ENCODE assay signal across 8 cellular contexts in genomic region chr19:56403261-56403660, GRCh38. TPM values are rescaled to one million over a fixed set of nuclear protein-coding genes. Genes with fewer than 3 reads are reported as not detected.
DNase-seq lines count a peak whose midpoint lies in the region; ATAC-seq, FAIRE-seq and TF ChIP-seq lines count a peak whose summit lies in the region.

No MANE protein-coding gene starts in this region.

- H3F3A ChIP-seq in DOHH2 (ENCODE audit: control insufficient read depth, insufficient read depth), result no peaks in the 10 kb centered on the region

- intact Hi-C loops in K562 (cut with micrococcal nuclease) (no loop called here), aorta (cut with DNase I) (loop anchor here in 1 of 2 donors (5.0 to 10.0 kb wide), 2 partner anchors 74 to 162 kb away; partner anchors contain the start of genes ZNF470 and ZNF667)

- peaks cover 13% of the 10 kb centered on the region for H3K4me1 ChIP-seq in DOHH2 (ENCODE audit: control insufficient read depth, low read length)
- H3K4me1 ChIP-seq in HUES48 (ENCODE audit: control insufficient read depth, insufficient read depth, low read length), result no peaks in the 10 kb centered on the region; the same call in 1 of the 2 replicates
- peaks cover 10 to 12% of the 10 kb centered on the region in 2 experiments; a peak in 4 of 5 replicates for H3K4me1 ChIP-seq in K562 (replicated peaks in 1 of 2; ENCODE audit: control insufficient read depth in 2 of 2, insufficient read depth in 2 of 2, low read length in 2 of 2)
- H3K4me1 ChIP-seq in mesodermal cell (ENCODE audit: control insufficient read depth, insufficient read depth, low read length, poor library complexity, severe bottlenecking), result no peaks in the 10 kb centered on the region
- no peaks in the 10 kb centered on the region for H3K4me1 ChIP-seq in aorta (ENCODE audit: control insufficient read depth in 1 of 2, insufficient read depth in 2 of 2, low read length in 2 of 2)

- H3K4me2 ChIP-seq in DOHH2 (ENCODE audit: low read length) (peak overlapping the region; percentile 88), K562 (ENCODE audit: insufficient read depth, low read length) (peak overlapping the region; percentile 100)

- no peak for TF ChIP-seq POLR2A in K562 (conservative IDR thresholded peaks at IDR 0.05)

- no peaks in the 10 kb centered on the region for H3K9me2 ChIP-seq in DOHH2 (replicated peaks; ENCODE audit: control insufficient read depth, low read length)

- no peak for DNase-seq in K562 (ENCODE audit: extremely low read depth in 1 of 4, low spot score in 3 of 4)
- DNase-seq in aorta, result no peak
- DNase-seq in cerebellum (ENCODE audit: low spot score), result no peak
- no peak for DNase-seq in dedifferentiated amniotic fluid mesenchymal stem cell (ENCODE audit: extremely low spot score)

- TF ChIP-seq EP300 in K562 (IDR thresholded peaks at IDR 0.05; ENCODE audit: low read length), result no peak

- 61% methylated on average over 9 of the region's 9 CpGs for WGBS in K562 (ENCODE audit: insufficient coverage, low coverage, missing lambda C conversion rate)
- 85 to 86% methylated on average over 6 of the region's 9 CpGs for whole genome bisulfite sequencing in mesodermal cell (ENCODE audit: insufficient coverage in 2 of 2), 2 experiments
- WGBS in aorta, 2 donors, result 8 to 10% methylated on average over 9 of the region's 9 CpGs

- H3K9me1 ChIP-seq in K562 (ENCODE audit: control insufficient read depth, insufficient read depth, low read length), result no peaks in the 10 kb centered on the region

- no peak for TF ChIP-seq CTCF in DOHH2 (IDR thresholded peaks at IDR 0.05; ENCODE audit: low read depth, low read length, poor library complexity, severe bottlenecking)
- no peak for TF ChIP-seq CTCF in K562 (IDR thresholded peaks at IDR 0.05 in 2 of 3, conservative IDR thresholded peaks at IDR 0.05 in 1 of 3; ENCODE audit: insufficient read depth in 2 of 3, low read depth in 1 of 3, low read length in 3 of 3)

- TF ChIP-seq RAD21 in K562 (CRISPR knock-in tag; conservative IDR thresholded peaks at IDR 0.05 in 1 of 2, IDR thresholded peaks at IDR 0.05 in 1 of 2), result no peak

- BruUV-seq in K562 (replicated peaks; lab: Mats Ljungman, UMichigan), result no TSS peak

- H4K20me1 ChIP-seq in DOHH2 (ENCODE audit: control insufficient read depth, insufficient read depth, low read depth, low read length) (no peaks in the 10 kb centered on the region), K562 (replicated peaks; ENCODE audit: control insufficient read depth, insufficient read depth, low read length) (no peaks in the 10 kb centered on the region)

- FAIRE-seq in K562 (lab: Jason Lieb, UNC), result no peak

- H3K9ac ChIP-seq in HUES48 (ENCODE audit: low read depth, low read length), result no peak overlapping the region
- H3K9ac ChIP-seq in K562 (ENCODE audit: insufficient read depth in 1 of 2, low read depth in 2 of 2, low read length in 2 of 2), result no peak overlapping the region

- ATAC-seq in K562 (no peak), aorta (ENCODE audit: low FRiP score) (no peak), GM19463 (IDR thresholded peaks at IDR 0.05; ENCODE audit: unreplicated experiment) (no peak)

- peak overlapping the region; percentile 97 for H2AFZ ChIP-seq in K562 (ENCODE audit: low read depth, low read length)

- POLR2A ChIA-PET in K562 (lab: Yijun Ruan, JAX), result interaction anchor here (0.7 kb wide), 1 partner anchor 9 kb away, joined by 4 read pairs; no protein-coding TSS in a partner anchor

- in situ Hi-C loops in K562 (cut with MboI), result no loop called here

- no peaks in the 10 kb centered on the region for H3K79me2 ChIP-seq in DOHH2 (ENCODE audit: control insufficient read depth, low read length)
- H3K79me2 ChIP-seq in K562 (ENCODE audit: control insufficient read depth, insufficient read depth, low read length), result peaks cover 11% of the 10 kb centered on the region

- H3K9me3 ChIP-seq in DOHH2 (ENCODE audit: control insufficient read depth, insufficient read depth, low read length), result peaks cover 67% of the 10 kb centered on the region
- peaks cover 39% of the 10 kb centered on the region for H3K9me3 ChIP-seq in HUES48 (ENCODE audit: control insufficient read depth, insufficient read depth, low read length)
- H3K9me3 ChIP-seq in K562 (replicated peaks; ENCODE audit: control insufficient read depth, insufficient read depth, low read depth, low read length), result peaks cover 9% of the 10 kb centered on the region
- H3K9me3 ChIP-seq in mesodermal cell (ENCODE audit: control insufficient read depth, low read length), result peaks cover 49% of the 10 kb centered on the region
- H3K9me3 ChIP-seq in aorta (ENCODE audit: control insufficient read depth, low read length), result peaks cover 5% of the 10 kb centered on the region

- H3K4me3 ChIP-seq in DOHH2 (ENCODE audit: low read length) (peak overlapping the region; percentile 85), HUES48 (ENCODE audit: low read depth, low read length) (peak overlapping the region; percentile 92), K562 (peak overlapping the region; percentile 66), mesodermal cell (ENCODE audit: extremely low read depth, insufficient read depth, low read length, poor library complexity, severe bottlenecking) (peak overlapping the region; percentile 68), aorta (ENCODE audit: low read length in 2 of 2) (peak overlapping the region; percentile 50 to 69)

- H3K27me3 ChIP-seq in DOHH2 (ENCODE audit: control insufficient read depth, low read length), result no peaks in the 10 kb centered on the region
- H3K27me3 ChIP-seq in HUES48 (ENCODE audit: control insufficient read depth, insufficient read depth, low read length), result no peaks in the 10 kb centered on the region
- no peaks in the 10 kb centered on the region for H3K27me3 ChIP-seq in K562 (ENCODE audit: control insufficient read depth in 2 of 2, insufficient read depth in 2 of 2, low read length in 2 of 2)
- no peaks in the 10 kb centered on the region for H3K27me3 ChIP-seq in aorta (ENCODE audit: control insufficient read depth in 1 of 2, insufficient read depth in 2 of 2, low read length in 1 of 2)

- no peak overlapping the region for H3K27ac ChIP-seq in DOHH2 (ENCODE audit: low read depth, low read length)
- no peak overlapping the region for H3K27ac ChIP-seq in HUES48 (ENCODE audit: low read depth, low read length)
- no peak overlapping the region for H3K27ac ChIP-seq in K562 (ENCODE audit: extremely low read depth, low read depth, low read length)
- no peak overlapping the region for H3K27ac ChIP-seq in mesodermal cell (ENCODE audit: low read depth, low read length, severe bottlenecking)
- peak overlapping the region in 1 of 2 donors; percentile 38 for H3K27ac ChIP-seq in aorta (ENCODE audit: low read depth in 1 of 2, low read length in 2 of 2)

- CTCF ChIA-PET in K562 (lab: Yijun Ruan, JAX; ENCODE audit: low intra/inter-chr PET ratio), result no interaction called here

- H3K36me3 ChIP-seq in DOHH2 (ENCODE audit: control insufficient read depth, low read length), result peaks cover 5% of the 10 kb centered on the region
- peaks cover 16% of the 10 kb centered on the region for H3K36me3 ChIP-seq in HUES48 (ENCODE audit: control insufficient read depth, insufficient read depth, low read length)
- peaks cover 12% of the 10 kb centered on the region; the same call in 1 of the 3 replicates for H3K36me3 ChIP-seq in K562 (ENCODE audit: control insufficient read depth, insufficient read depth, low read length)
- peaks cover 25% of the 10 kb centered on the region for H3K36me3 ChIP-seq in mesodermal cell (ENCODE audit: control insufficient read depth, insufficient read depth, low read length)
- peaks cover 0 to 7% of the 10 kb centered on the region in 2 donors for H3K36me3 ChIP-seq in aorta (ENCODE audit: control insufficient read depth in 1 of 2, insufficient read depth in 2 of 2, low read length in 1 of 2)

RNA-seq across cellular contexts. Expression of gene ZNF583, which starts 0.9 kb away (rescaled TPM):
- total RNA-seq in K562 (2011; cell fraction: chromatin; rRNA removed; ENCODE audit: low replicate concordance), result 11.5 and 17.9 TPM in 2 replicates
- total RNA-seq in K562 (2011; cell fraction: nucleolus; rRNA removed), result 8.7 and 8.9 TPM in 2 replicates
- 10.6 and 13.4 TPM in 2 replicates for total RNA-seq in K562 (2011; cell fraction: nucleoplasm; rRNA removed)
- total RNA-seq in K562 (2014; rRNA removed) (2.2 and 2.5 TPM in 2 replicates), K562 (2014; rRNA removed; fragmentation: Illumina TruSeq; extraction: Trizol) (6.7 and 7.1 TPM in 2 replicates), K562 (2015; rRNA removed; fragmentation: Illumina TruSeq; extraction: Trizol) (4.7 and 5.1 TPM in 2 replicates), K562 (2021) (2.8 and 3.0 TPM in 2 replicates), aorta (1 to 10 TPM; 6.2 to 9.4 TPM), cerebellum (34.0 TPM)
- polyA plus RNA-seq in K562 (2011; rRNA removed) (1.5 and 3.0 TPM in 2 replicates), K562 (2014; fragmentation: Illumina TruSeq; extraction: Trizol) (3.4 and 3.7 TPM in 2 replicates), K562 (2014; fragmentation: Nextera tagmentation; extraction: Ambion mirVana) (1 to 10 TPM in 1 of 2 experiments, under 1 TPM in 1; 0.92 to 1.9 TPM), K562 (2014; rRNA removed) (2.2 and 3.2 TPM in 2 replicates), aorta (1 to 10 TPM; 3.1 TPM)
- polyA plus RNA-seq in K562 (2011; cell fraction: cytosol; rRNA removed), result 0.33 and 0.55 TPM in 2 replicates
- polyA plus RNA-seq in K562 (2011; cell fraction: nucleus; rRNA removed), result 1.8 and 2.9 TPM in 2 replicates
- 2.0 and 2.1 TPM in 2 replicates for polyA plus RNA-seq in K562 (2012)
- 5.5 and 6.6 TPM in 2 replicates for polyA minus RNA-seq in K562 (2011; rRNA and poly(A)+ RNA removed)
- polyA minus RNA-seq in K562 (2011; cell fraction: cytosol; rRNA and poly(A)+ RNA removed), result 0.67 and 2.5 TPM in 2 replicates
- 6.6 and 10.8 TPM in 2 replicates for polyA minus RNA-seq in K562 (2011; cell fraction: nucleus; rRNA and poly(A)+ RNA removed)
- polyA plus RNA-seq in mesodermal cell (2013, experiment 1 of 2), result 2.8 TPM
- polyA plus RNA-seq in mesodermal cell (2013, experiment 2 of 2), result 3.3 TPM

RNA-seq across cellular contexts. Expression of gene ZNF582, which starts 9.9 kb away (rescaled TPM):
- 3.2 and 5.2 TPM in 2 replicates for total RNA-seq in K562 (2011; cell fraction: chromatin; rRNA removed; ENCODE audit: low replicate concordance)
- 2.1 and 2.2 TPM in 2 replicates for total RNA-seq in K562 (2011; cell fraction: nucleolus; rRNA removed)
- 1.0 and 2.5 TPM in 2 replicates for total RNA-seq in K562 (2011; cell fraction: nucleoplasm; rRNA removed)
- total RNA-seq in K562 (2014; rRNA removed), result 1.4 and 3.8 TPM in 2 replicates
- 1.9 TPM in 2 replicates for total RNA-seq in K562 (2014; rRNA removed; fragmentation: Illumina TruSeq; extraction: Trizol)
- total RNA-seq in K562 (2015; rRNA removed; fragmentation: Illumina TruSeq; extraction: Trizol), result 1.7 and 1.8 TPM in 2 replicates
- 1.3 and 2.1 TPM in 2 replicates for total RNA-seq in K562 (2021)
- 2.6 and 3.3 TPM in 2 replicates for polyA plus RNA-seq in K562 (2011; rRNA removed)
- 1.1 and 1.5 TPM in 2 replicates for polyA plus RNA-seq in K562 (2011; cell fraction: cytosol; rRNA removed)
- 1.7 and 2.8 TPM in 2 replicates for polyA plus RNA-seq in K562 (2011; cell fraction: nucleus; rRNA removed)
- polyA plus RNA-seq in K562 (2012), result 1.5 and 2.1 TPM in 2 replicates
- polyA plus RNA-seq in K562 (2014; fragmentation: Illumina TruSeq; extraction: Trizol), result 1.6 TPM in 2 replicates
- under 1 TPM; 0.72 to 0.91 TPM for polyA plus RNA-seq in K562 (2014; fragmentation: Nextera tagmentation; extraction: Ambion mirVana)
- polyA plus RNA-seq in K562 (2014; rRNA removed), result 1.3 and 1.6 TPM in 2 replicates
- polyA minus RNA-seq in K562 (2011; rRNA and poly(A)+ RNA removed), result 2.6 and 3.8 TPM in 2 replicates
- polyA minus RNA-seq in K562 (2011; cell fraction: cytosol; rRNA and poly(A)+ RNA removed), result not detected in 2 replicates
- 1.3 and 1.7 TPM in 2 replicates for polyA minus RNA-seq in K562 (2011; cell fraction: nucleus; rRNA and poly(A)+ RNA removed)
- 2.9 TPM for polyA plus RNA-seq in mesodermal cell (2013, experiment 1 of 2)
- 3.0 TPM for polyA plus RNA-seq in mesodermal cell (2013, experiment 2 of 2)
- total RNA-seq in aorta, result 1 to 10 TPM; 4.0 TPM
- polyA plus RNA-seq in aorta, result 1 to 10 TPM; 4.8 to 6.3 TPM
- 7.4 TPM for total RNA-seq in cerebellum
